ENCODE assay signal across 16 cellular contexts in genomic region chr3:141952611-141953010, GRCh38.
DNase-seq lines count a peak whose midpoint lies in the region; ATAC-seq and TF ChIP-seq lines count a peak whose summit lies in the region.
"Had no signal": no experiment of that assay in that cellular context is flagged by ENCODE, and none has a peak within 500 bp of the region (broad histone marks: within the 10 kb centered on the region; RNA-seq: fewer than 3 reads in every experiment).

No MANE protein-coding gene starts in this region.

- H3K36me3 Mint-ChIP-seq in T-helper 17 cell (ENCODE audit: low read depth): peaks cover 2% of the 10 kb centered on the region

- H3K4me3 Mint-ChIP-seq in T-helper 17 cell: no peak overlapping the region
- H3K4me3 Mint-ChIP-seq: B cell; CD4-positive, alpha-beta T cell had no signal

- H3K4me1 Mint-ChIP-seq in T-helper 17 cell: peaks cover 5% of the 10 kb centered on the region

- H3K27me3 ChIP-seq in esophagus squamous epithelium (no peaks in the 10 kb centered on the region), parathyroid adenoma (ENCODE audit: control insufficient read depth, insufficient read depth, low read length) (no peaks in the 10 kb centered on the region)

- H3K9ac ChIP-seq in parathyroid adenoma: no peak overlapping the region

- ATAC-seq in T-helper 17 cell (no peak), GM18502 (IDR thresholded peaks at IDR 0.05; ENCODE audit: poor library complexity, unreplicated experiment) (no peak)
- ATAC-seq: HCT116 had no signal

- H3K9me3 ChIP-seq in T-helper 17 cell (ENCODE audit: control insufficient read depth, low read length, poor library complexity, severe bottlenecking) (no peaks in the 10 kb centered on the region), esophagus squamous epithelium (no peaks in the 10 kb centered on the region), parathyroid adenoma (ENCODE audit: control insufficient read depth, low read length) (no peaks in the 10 kb centered on the region)

- peaks cover 0 to 44% (median 12%) of the 10 kb centered on the region in 3 donors for H3K4me1 ChIP-seq in esophagus squamous epithelium
- no peaks in the 10 kb centered on the region for H3K4me1 ChIP-seq in parathyroid adenoma

- TF ChIP-seq POLR2A in esophagus squamous epithelium (IDR thresholded peaks at IDR 0.05): no peak

- H3K36me3 ChIP-seq in esophagus squamous epithelium (peaks cover 0 to 36% (median 0%) of the 10 kb centered on the region in 3 donors), parathyroid adenoma (ENCODE audit: control insufficient read depth, insufficient read depth, low read length) (no peaks in the 10 kb centered on the region)

- no peaks in the 10 kb centered on the region for H3K27me3 Mint-ChIP-seq in T-helper 17 cell
- H3K27me3 Mint-ChIP-seq: B cell; CD4-positive, alpha-beta T cell had no signal

- no peak for TF ChIP-seq CTCF in esophagus squamous epithelium (IDR thresholded peaks at IDR 0.05)
- no peak for TF ChIP-seq CTCF in parathyroid adenoma (IDR thresholded peaks at IDR 0.05)

- 29 to 56% methylated on average over 1 to 2 of the region's 2 CpGs for WGBS in esophagus squamous epithelium, 2 donors

- peak overlapping the region; percentile 34 for H3K27ac Mint-ChIP-seq in T-helper 17 cell
- H3K27ac Mint-ChIP-seq: B cell; CD4-positive, alpha-beta T cell had no signal

- H2AFZ ChIP-seq in parathyroid adenoma: peak overlapping the region; percentile 25

- intact Hi-C loops in esophagus squamous epithelium (cut with DNase I): no loop called here

- H3K79me2 ChIP-seq in parathyroid adenoma: no peaks in the 10 kb centered on the region

- DNase-seq in T-helper 17 cell: no peak
- no peak for DNase-seq in esophagus squamous epithelium (lab: John Stamatoyannopoulos, UW)
- DNase-seq in G401 (ENCODE audit: low spot score): no peak
- DNase-seq in NCI-H524 treated with DMSO at 0.1 percent for 48 hours (lab: John Stamatoyannopoulos, UW): no peak
- DNase-seq in inferior parietal cortex (ENCODE audit: extremely low spot score): no peak
- DNase-seq: Calu3; CD4-positive, alpha-beta T cell; DMS53; KBM-7; NCI-H1417 treated with DMSO at 0.1 percent for 48 hours; NCI-H2029 treated with DMSO at 0.1 percent for 48 hours; NCI-H774 had no signal

- H3K27ac ChIP-seq in esophagus squamous epithelium (peak overlapping the region in 3 of 4 donors; percentile 13 to 61 (median 44)), parathyroid adenoma (no peak overlapping the region)

- no peak overlapping the region for H3K4me2 ChIP-seq in parathyroid adenoma (ENCODE audit: low read length)

- in situ Hi-C loops in G401 (cut with HindIII; ENCODE audit: low sequenced_read_pairs): no loop called here

- H3K4me3 ChIP-seq in esophagus squamous epithelium (no peak overlapping the region), parathyroid adenoma (ENCODE audit: low read depth, low read length) (no peak overlapping the region)
